ENCODE assay signal across 2 cellular contexts in genomic region chr4:184355857-184356256, GRCh38.
TF ChIP-seq lines count a peak whose summit lies in the region.

No MANE protein-coding gene starts in this region.

TF ChIP-seq in IMR-90, 13 proteins besides CTCF, POLR2A, EP300 and RAD21 (continued from another document):
- TF ChIP-seq MAZ (IDR thresholded peaks at IDR 0.05; ENCODE audit: borderline replicate concordance, low read depth, low read length) (no peak), NFE2L2 (IDR thresholded peaks at IDR 0.05; ENCODE audit: low read depth, low read length) (no peak), MXI1 (IDR thresholded peaks at IDR 0.05; ENCODE audit: borderline replicate concordance, low read depth, low read length) (no peak), CHD1 (IDR thresholded peaks at IDR 0.05; ENCODE audit: low read depth, low read length) (no peak), USF2 (IDR thresholded peaks at IDR 0.05; ENCODE audit: low read depth, low read length) (no peak), FOS (IDR thresholded peaks at IDR 0.05; ENCODE audit: low read depth, low read length) (no peak), SMC3 (IDR thresholded peaks at IDR 0.05; ENCODE audit: low read depth, low read length) (no peak)
- TF ChIP-seq, protein P1, sequence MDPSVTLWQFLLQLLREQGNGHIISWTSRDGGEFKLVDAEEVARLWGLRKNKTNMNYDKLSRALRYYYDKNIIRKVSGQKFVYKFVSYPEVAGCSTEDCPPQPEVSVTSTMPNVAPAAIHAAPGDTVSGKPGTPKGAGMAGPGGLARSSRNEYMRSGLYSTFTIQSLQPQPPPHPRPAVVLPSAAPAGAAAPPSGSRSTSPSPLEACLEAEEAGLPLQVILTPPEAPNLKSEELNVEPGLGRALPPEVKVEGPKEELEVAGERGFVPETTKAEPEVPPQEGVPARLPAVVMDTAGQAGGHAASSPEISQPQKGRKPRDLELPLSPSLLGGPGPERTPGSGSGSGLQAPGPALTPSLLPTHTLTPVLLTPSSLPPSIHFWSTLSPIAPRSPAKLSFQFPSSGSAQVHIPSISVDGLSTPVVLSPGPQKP (IDR thresholded peaks at IDR 0.05; ENCODE audit: borderline replicate concordance, low read depth, low read length), result no peak

TF ChIP-seq in HepG2, 621 proteins besides CTCF, POLR2A, EP300 and RAD21:
- TF ChIP-seq, protein P2, sequence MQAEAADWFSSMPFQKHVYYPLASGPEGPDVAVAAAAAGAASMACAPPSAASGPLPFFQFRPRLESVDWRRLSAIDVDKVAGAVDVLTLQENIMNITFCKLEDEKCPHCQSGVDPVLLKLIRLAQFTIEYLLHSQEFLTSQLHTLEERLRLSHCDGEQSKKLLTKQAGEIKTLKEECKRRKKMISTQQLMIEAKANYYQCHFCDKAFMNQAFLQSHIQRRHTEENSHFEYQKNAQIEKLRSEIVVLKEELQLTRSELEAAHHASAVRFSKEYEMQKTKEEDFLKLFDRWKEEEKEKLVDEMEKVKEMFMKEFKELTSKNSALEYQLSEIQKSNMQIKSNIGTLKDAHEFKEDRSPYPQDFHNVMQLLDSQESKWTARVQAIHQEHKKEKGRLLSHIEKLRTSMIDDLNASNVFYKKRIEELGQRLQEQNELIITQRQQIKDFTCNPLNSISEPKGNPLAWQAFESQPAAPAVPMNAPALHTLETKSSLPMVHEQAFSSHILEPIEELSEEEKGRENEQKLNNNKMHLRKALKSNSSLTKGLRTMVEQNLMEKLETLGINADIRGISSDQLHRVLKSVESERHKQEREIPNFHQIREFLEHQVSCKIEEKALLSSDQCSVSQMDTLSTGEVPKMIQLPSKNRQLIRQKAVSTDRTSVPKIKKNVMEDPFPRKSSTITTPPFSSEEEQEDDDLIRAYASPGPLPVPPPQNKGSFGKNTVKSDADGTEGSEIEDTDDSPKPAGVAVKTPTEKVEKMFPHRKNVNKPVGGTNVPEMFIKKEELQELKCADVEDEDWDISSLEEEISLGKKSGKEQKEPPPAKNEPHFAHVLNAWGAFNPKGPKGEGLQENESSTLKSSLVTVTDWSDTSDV (CRISPR knock-in tag; IDR thresholded peaks at IDR 0.05), result no peak
- TF ChIP-seq MXD1 (CRISPR knock-in tag; IDR thresholded peaks at IDR 0.05), result no peak
- TF ChIP-seq ZNF556 (CRISPR knock-in tag; IDR thresholded peaks at IDR 0.05; ENCODE audit: borderline replicate concordance), result no peak
- TF ChIP-seq ZFP36L2 (CRISPR knock-in tag; IDR thresholded peaks at IDR 0.05), result no peak
- peak; percentile 97 for TF ChIP-seq ZNF770 (CRISPR knock-in tag; IDR thresholded peaks at IDR 0.05)
